18 cellular contexts compared by ENCODE assay signal in genomic region chr17:72863511-72864175, GRCh38.
DNase-seq lines count a peak whose midpoint lies in the region; ATAC-seq and TF ChIP-seq lines count a peak whose summit lies in the region.
"Had no signal": no experiment of that assay in that cellular context is flagged by ENCODE, and none has a peak within 500 bp of the region (broad histone marks: within the 10 kb centered on the region; RNA-seq: fewer than 3 reads in every experiment).

No MANE protein-coding gene starts in this region.

- peak overlapping the region; percentile 69 for H3K27ac Mint-ChIP-seq in activated T-helper 1 cell treated with anti-CD3 and anti-CD28 coated beads, Interleukin-12 subunit alpha, Interleukin-12 subunit beta, Interleukin-2, Interleukin-4 antibody, amounts not matched to agents 30 ng/mL and 10 ng/mL and 1 ng/mL, durations not matched to agents 14 hours and 24 hours and 36 hours
- H3K27ac Mint-ChIP-seq: activated naive CD4-positive, alpha-beta T cell treated with anti-CD3 and anti-CD28 coated beads, Interleukin-2, amount 10 ng/mL, durations not matched to agents 7 days and 5 days; naive thymus-derived CD8-positive, alpha-beta T cell had no signal

- H3K27ac ChIP-seq in sigmoid colon (no peak overlapping the region), thyroid gland (no peak overlapping the region), brain microvascular endothelial cell (no peak overlapping the region)
- H3K27ac ChIP-seq: BLaER1 treated with 17β-estradiol and CSF1 and Interleukin-3, amounts not matched to agents 10 nM and 100 nM; epithelial cell of prostate; left ventricle myocardium inferior had no signal

- H3K36me3 Mint-ChIP-seq in activated T-helper 1 cell treated with anti-CD3 and anti-CD28 coated beads, Interleukin-12 subunit alpha, Interleukin-12 subunit beta, Interleukin-2, Interleukin-4 antibody, amounts not matched to agents 30 ng/mL and 10 ng/mL and 1 ng/mL, durations not matched to agents 14 hours and 24 hours and 36 hours (ENCODE audit: low read depth) = peaks cover 3% of the 10 kb centered on the region
- H3K36me3 Mint-ChIP-seq: activated naive CD4-positive, alpha-beta T cell treated with anti-CD3 and anti-CD28 coated beads, Interleukin-2, amount 10 ng/mL, durations not matched to agents 7 days and 5 days had no signal

- intact Hi-C loops in activated T-helper 1 cell treated with anti-CD3 and anti-CD28 coated beads, Interleukin-12 subunit alpha, Interleukin-12 subunit beta, Interleukin-2, Interleukin-4 antibody, amounts not matched to agents 30 ng/mL and 10 ng/mL and 1 ng/mL, durations not matched to agents 14 hours and 24 hours and 36 hours (cut with micrococcal nuclease) = loop anchor here (1.0 to 10.0 kb wide), 6 partner anchors 27 to 331 kb away; partner anchors contain the start of genes COG1 and SLC39A11
- intact Hi-C loops in sigmoid colon (cut with DNase I) (no loop called here), thyroid gland (cut with DNase I) (no loop called here)

- TF ChIP-seq POLR2A in sigmoid colon (IDR thresholded peaks at IDR 0.05) = no peak
- TF ChIP-seq POLR2A in thyroid gland (IDR thresholded peaks at IDR 0.05) = no peak

- H3K27me3 ChIP-seq in sigmoid colon = no peaks in the 10 kb centered on the region
- H3K27me3 ChIP-seq in thyroid gland = no peaks in the 10 kb centered on the region
- H3K27me3 ChIP-seq in brain microvascular endothelial cell (replicated peaks) = no peaks in the 10 kb centered on the region
- H3K27me3 ChIP-seq in H7 (ENCODE audit: control insufficient read depth, insufficient read depth, low read length) = no peaks in the 10 kb centered on the region
- H3K27me3 ChIP-seq: BLaER1 treated with 17β-estradiol and CSF1 and Interleukin-3, amounts not matched to agents 10 nM and 100 nM had no signal

- no peak for TF ChIP-seq EP300 in sigmoid colon (IDR thresholded peaks at IDR 0.05)

- no peaks in the 10 kb centered on the region for H3K36me3 ChIP-seq in sigmoid colon
- no peaks in the 10 kb centered on the region for H3K36me3 ChIP-seq in thyroid gland
- H3K36me3 ChIP-seq in brain microvascular endothelial cell (replicated peaks) = no peaks in the 10 kb centered on the region
- no peaks in the 10 kb centered on the region for H3K36me3 ChIP-seq in H7 (replicated peaks; ENCODE audit: control insufficient read depth, insufficient read depth, low read length)
- H3K36me3 ChIP-seq: left ventricle myocardium inferior had no signal

- DNase-seq in GM10266 (ENCODE audit: extremely low spot score) (peak; percentile 36), sigmoid colon (no peak), thyroid gland (no peak), brain microvascular endothelial cell (no peak), H7 (no peak)
- no peak for DNase-seq in activated T-helper 1 cell treated with anti-CD3 and anti-CD28 coated beads, Interleukin-12 subunit alpha, Interleukin-12 subunit beta, Interleukin-2, Interleukin-4 antibody, amounts not matched to agents 30 ng/mL and 10 ng/mL and 1 ng/mL, durations not matched to agents 14 hours and 24 hours and 36 hours (ENCODE audit: low spot score)
- DNase-seq: activated CD4-positive, CD25-positive, alpha-beta regulatory T cell; activated naive CD4-positive, alpha-beta T cell treated with anti-CD3 and anti-CD28 coated beads, Interleukin-2, amount 10 ng/mL, durations not matched to agents 7 days and 5 days; central memory CD4-positive, alpha-beta T cell; left ventricle myocardium inferior; naive thymus-derived CD8-positive, alpha-beta T cell; NCI-H187 treated with DMSO at 0.1 percent for 48 hours; stimulated activated CD4-positive, alpha-beta T cell treated with anti-CD3 and anti-CD28 coated beads, Interleukin-4, amount 100 ng/mL, for 4 hours had no signal

- peaks cover 9% of the 10 kb centered on the region for H3K9me3 Mint-ChIP-seq in activated T-helper 1 cell treated with anti-CD3 and anti-CD28 coated beads, Interleukin-12 subunit alpha, Interleukin-12 subunit beta, Interleukin-2, Interleukin-4 antibody, amounts not matched to agents 30 ng/mL and 10 ng/mL and 1 ng/mL, durations not matched to agents 14 hours and 24 hours and 36 hours
- H3K9me3 Mint-ChIP-seq: activated naive CD4-positive, alpha-beta T cell treated with anti-CD3 and anti-CD28 coated beads, Interleukin-2, amount 10 ng/mL, durations not matched to agents 7 days and 5 days had no signal

- H3K9me3 ChIP-seq in sigmoid colon = no peaks in the 10 kb centered on the region
- H3K9me3 ChIP-seq in thyroid gland = no peaks in the 10 kb centered on the region

- no peak overlapping the region for H3K4me3 Mint-ChIP-seq in activated T-helper 1 cell treated with anti-CD3 and anti-CD28 coated beads, Interleukin-12 subunit alpha, Interleukin-12 subunit beta, Interleukin-2, Interleukin-4 antibody, amounts not matched to agents 30 ng/mL and 10 ng/mL and 1 ng/mL, durations not matched to agents 14 hours and 24 hours and 36 hours
- H3K4me3 Mint-ChIP-seq: activated naive CD4-positive, alpha-beta T cell treated with anti-CD3 and anti-CD28 coated beads, Interleukin-2, amount 10 ng/mL, durations not matched to agents 7 days and 5 days; naive thymus-derived CD8-positive, alpha-beta T cell had no signal

- H3K27me3 Mint-ChIP-seq in activated T-helper 1 cell treated with anti-CD3 and anti-CD28 coated beads, Interleukin-12 subunit alpha, Interleukin-12 subunit beta, Interleukin-2, Interleukin-4 antibody, amounts not matched to agents 30 ng/mL and 10 ng/mL and 1 ng/mL, durations not matched to agents 14 hours and 24 hours and 36 hours (ENCODE audit: insufficient read depth) = no peaks in the 10 kb centered on the region
- H3K27me3 Mint-ChIP-seq: activated naive CD4-positive, alpha-beta T cell treated with anti-CD3 and anti-CD28 coated beads, Interleukin-2, amount 10 ng/mL, durations not matched to agents 7 days and 5 days; naive thymus-derived CD8-positive, alpha-beta T cell had no signal

- TF ChIP-seq CTCF in GM10266 (IDR thresholded peaks at IDR 0.05; ENCODE audit: control insufficient read depth, insufficient read depth, low read depth, missing control alignments) = no peak
- TF ChIP-seq CTCF in sigmoid colon (IDR thresholded peaks at IDR 0.05) = no peak
- TF ChIP-seq CTCF in thyroid gland (IDR thresholded peaks at IDR 0.05) = no peak
- TF ChIP-seq CTCF in brain microvascular endothelial cell (IDR thresholded peaks at IDR 0.05; ENCODE audit: low read depth, low read length, missing control alignments) = no peak

- no peak overlapping the region for H3K4me3 ChIP-seq in sigmoid colon
- H3K4me3 ChIP-seq in thyroid gland (replicated peaks in 1 of 3) = no peak overlapping the region
- no peak overlapping the region for H3K4me3 ChIP-seq in brain microvascular endothelial cell (ENCODE audit: low read depth, low read length)
- H3K4me3 ChIP-seq in H7 (ENCODE audit: insufficient read depth, low read depth, low read length) = no peak overlapping the region
- H3K4me3 ChIP-seq: BLaER1 treated with 17β-estradiol and CSF1 and Interleukin-3, amounts not matched to agents 10 nM and 100 nM; left ventricle myocardium inferior had no signal

- in situ Hi-C loops in brain microvascular endothelial cell (cut with HindIII; ENCODE audit: low pct_ligation_motif_present, low sequenced_read_pairs) = no loop called here

- WGBS in sigmoid colon, 2 donors = 86 to 93% methylated on average over 10 of the region's 10 CpGs
- 90 to 91% methylated on average over 10 of the region's 10 CpGs for WGBS in thyroid gland, 2 donors

- ATAC-seq in GM18858 (IDR thresholded peaks at IDR 0.05; ENCODE audit: unreplicated experiment) (peak; percentile 71), HG02678 (IDR thresholded peaks at IDR 0.05; ENCODE audit: unreplicated experiment) (peak; percentile 52)
- ATAC-seq: HCT116; naive thymus-derived CD8-positive, alpha-beta T cell had no signal

- peaks cover 46% of the 10 kb centered on the region for H3K4me1 Mint-ChIP-seq in activated T-helper 1 cell treated with anti-CD3 and anti-CD28 coated beads, Interleukin-12 subunit alpha, Interleukin-12 subunit beta, Interleukin-2, Interleukin-4 antibody, amounts not matched to agents 30 ng/mL and 10 ng/mL and 1 ng/mL, durations not matched to agents 14 hours and 24 hours and 36 hours (ENCODE audit: low read depth)
- H3K4me1 Mint-ChIP-seq: activated naive CD4-positive, alpha-beta T cell treated with anti-CD3 and anti-CD28 coated beads, Interleukin-2, amount 10 ng/mL, durations not matched to agents 7 days and 5 days; naive thymus-derived CD8-positive, alpha-beta T cell had no signal

- no peaks in the 10 kb centered on the region for H3K4me1 ChIP-seq in sigmoid colon
- peaks cover 0 to 4% of the 10 kb centered on the region in 2 donors for H3K4me1 ChIP-seq in thyroid gland
- H3K4me1 ChIP-seq: left ventricle myocardium inferior had no signal
